20 cellular contexts compared by ENCODE assay signal in the genomic region with DNA sequence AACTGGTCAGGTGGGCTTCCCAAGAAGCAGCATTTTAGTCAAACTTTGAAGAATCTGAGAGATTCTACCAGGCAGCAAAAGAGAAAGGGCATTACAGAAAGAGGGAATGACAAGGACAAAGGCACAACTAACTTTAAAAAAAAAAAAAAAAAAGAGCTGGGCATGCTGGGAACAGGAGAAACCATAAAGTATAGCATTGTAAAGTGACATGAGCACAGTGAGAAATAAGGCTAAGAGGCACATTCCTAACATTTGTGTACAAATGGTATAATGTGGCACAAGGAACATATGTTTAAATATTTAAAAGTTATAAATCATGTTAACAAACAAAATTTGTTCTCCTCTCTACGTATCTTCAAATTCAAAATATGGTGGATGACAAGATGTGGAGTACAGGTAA.
DNase-seq lines count a peak whose midpoint lies in the region; ATAC-seq and TF ChIP-seq lines count a peak whose summit lies in the region.
"Had no signal": no experiment of that assay in that cellular context is flagged by ENCODE, and none has a peak within 500 bp of the region (broad histone marks: within the 10 kb centered on the region; RNA-seq: fewer than 3 reads in every experiment).

No MANE protein-coding gene starts in this region.

- H3K9me3 Mint-ChIP-seq in activated naive CD8-positive, alpha-beta T cell treated with anti-CD3 and anti-CD28 coated beads, Interleukin-2, amount 50 U/mL, for 24 hours: peaks cover 21% of the 10 kb centered on the region
- peaks cover 13% of the 10 kb centered on the region for H3K9me3 Mint-ChIP-seq in activated naive CD8-positive, alpha-beta T cell treated with anti-CD3 and anti-CD28 coated beads for 36 hours

- H3K36me3 ChIP-seq in colonic mucosa: no peaks in the 10 kb centered on the region
- H3K36me3 ChIP-seq in mucosa of rectum (ENCODE audit: control insufficient read depth in 2 of 2, insufficient read depth in 2 of 2, low read length in 2 of 2): no peaks in the 10 kb centered on the region
- H3K36me3 ChIP-seq in ascending aorta: no peaks in the 10 kb centered on the region
- H3K36me3 ChIP-seq: BLaER1, MG63, Peyer's patch had no signal

- peaks cover 6% of the 10 kb centered on the region for H3K36me3 Mint-ChIP-seq in activated naive CD8-positive, alpha-beta T cell treated with anti-CD3 and anti-CD28 coated beads, Interleukin-2, amount 50 U/mL, for 24 hours (ENCODE audit: low read depth)
- H3K36me3 Mint-ChIP-seq in activated naive CD8-positive, alpha-beta T cell treated with anti-CD3 and anti-CD28 coated beads for 36 hours: peaks cover 7% of the 10 kb centered on the region

- peak overlapping the region; percentile 13 for H3K27ac Mint-ChIP-seq in activated naive CD8-positive, alpha-beta T cell treated with anti-CD3 and anti-CD28 coated beads, Interleukin-2, amount 50 U/mL, for 24 hours
- no peak overlapping the region for H3K27ac Mint-ChIP-seq in activated naive CD8-positive, alpha-beta T cell treated with anti-CD3 and anti-CD28 coated beads for 36 hours

- H3K27me3 Mint-ChIP-seq in activated naive CD8-positive, alpha-beta T cell treated with anti-CD3 and anti-CD28 coated beads, Interleukin-2, amount 50 U/mL, for 24 hours: peaks cover 2% of the 10 kb centered on the region
- H3K27me3 Mint-ChIP-seq in activated naive CD8-positive, alpha-beta T cell treated with anti-CD3 and anti-CD28 coated beads for 36 hours: peaks cover 10% of the 10 kb centered on the region

- intact Hi-C loops in colonic mucosa (cut with DNase I): no loop called here
- intact Hi-C loops in ascending aorta (cut with DNase I): no loop called here

- no peak overlapping the region for H3K9ac ChIP-seq in colonic mucosa (ENCODE audit: low read depth in 2 of 2, low read length in 2 of 2)
- peak overlapping the region in 1 of 2 donors; percentile 10 for H3K9ac ChIP-seq in mucosa of rectum (ENCODE audit: low read depth in 1 of 2, low read length in 2 of 2)
- H3K9ac ChIP-seq: BLaER1, KMS-11 had no signal

- no peak overlapping the region for H3K4me3 ChIP-seq in colonic mucosa
- H3K4me3 ChIP-seq in mucosa of rectum (ENCODE audit: low read length in 2 of 2): no peak overlapping the region
- H3K4me3 ChIP-seq in ascending aorta: no peak overlapping the region
- H3K4me3 ChIP-seq: BLaER1, MG63, Peyer's patch had no signal

- peaks cover 11% of the 10 kb centered on the region for H3K4me1 Mint-ChIP-seq in activated naive CD8-positive, alpha-beta T cell treated with anti-CD3 and anti-CD28 coated beads, Interleukin-2, amount 50 U/mL, for 24 hours
- peaks cover 5% of the 10 kb centered on the region for H3K4me1 Mint-ChIP-seq in activated naive CD8-positive, alpha-beta T cell treated with anti-CD3 and anti-CD28 coated beads for 36 hours

- in situ Hi-C loops in GM13977 (cut with MboI; ENCODE audit: low pct_unique_long_range_greater_than_20kb, low sequenced_read_pairs, unreplicated experiment): no loop called here

- no peaks in the 10 kb centered on the region for H3K9me3 ChIP-seq in colonic mucosa
- H3K9me3 ChIP-seq in mucosa of rectum (ENCODE audit: control insufficient read depth in 2 of 2, low read length in 2 of 2): peaks cover 0 to 3% of the 10 kb centered on the region in 2 donors
- peaks cover 0 to 9% of the 10 kb centered on the region in 2 donors for H3K9me3 ChIP-seq in ascending aorta
- H3K9me3 ChIP-seq: MG63 had no signal

- no peak for ATAC-seq in activated naive CD8-positive, alpha-beta T cell treated with anti-CD3 and anti-CD28 coated beads, Interleukin-2, amount 50 U/mL, for 24 hours
- ATAC-seq in GM19324 (IDR thresholded peaks at IDR 0.05; ENCODE audit: low FRiP score, unreplicated experiment): no peak

- DNase-seq in activated naive CD8-positive, alpha-beta T cell treated with anti-CD3 and anti-CD28 coated beads, Interleukin-2, amount 50 U/mL, for 24 hours: no peak
- no peak for DNase-seq in activated naive CD8-positive, alpha-beta T cell treated with anti-CD3 and anti-CD28 coated beads for 36 hours
- no peak for DNase-seq in colonic mucosa
- no peak for DNase-seq in GM13977 (ENCODE audit: low spot score)
- no peak for DNase-seq in ascending aorta (ENCODE audit: low spot score in 2 of 2)
- DNase-seq in DMS53 treated with DMSO at 0.1 percent for 48 hours (lab: John Stamatoyannopoulos, UW; ENCODE audit: unreplicated experiment): no peak
- DNase-seq: COR-L47, DMS53, MG63, NCI-H1105, NCI-H1694 treated with DMSO at 0.1 percent for 48 hours, NCI-H446, NCI-H748 treated with DMSO at 0.1 percent for 48 hours, SHP77 treated with DMSO at 0.1 percent for 48 hours had no signal

- peak overlapping the region; percentile 46 for H3K27ac ChIP-seq in colonic mucosa
- peak overlapping the region; percentile 70 to 75 for H3K27ac ChIP-seq in mucosa of rectum (ENCODE audit: low read depth in 2 of 2, low read length in 2 of 2)
- H3K27ac ChIP-seq in ascending aorta: no peak overlapping the region
- H3K27ac ChIP-seq: 22Rv1, BLaER1, KMS-11 had no signal

- H3K27me3 ChIP-seq in colonic mucosa: no peaks in the 10 kb centered on the region
- no peaks in the 10 kb centered on the region for H3K27me3 ChIP-seq in mucosa of rectum (ENCODE audit: control insufficient read depth in 2 of 2, insufficient read depth in 2 of 2, low read length in 2 of 2)
- no peaks in the 10 kb centered on the region for H3K27me3 ChIP-seq in ascending aorta
- H3K27me3 ChIP-seq: BLaER1, MG63, Peyer's patch had no signal

- no peak overlapping the region for H3K4me3 Mint-ChIP-seq in activated naive CD8-positive, alpha-beta T cell treated with anti-CD3 and anti-CD28 coated beads, Interleukin-2, amount 50 U/mL, for 24 hours
- no peak overlapping the region for H3K4me3 Mint-ChIP-seq in activated naive CD8-positive, alpha-beta T cell treated with anti-CD3 and anti-CD28 coated beads for 36 hours

- H3K4me1 ChIP-seq in colonic mucosa (no peaks in the 10 kb centered on the region), mucosa of rectum (ENCODE audit: control insufficient read depth in 2 of 2, insufficient read depth in 2 of 2, low read length in 2 of 2) (peaks cover 2 to 16% of the 10 kb centered on the region in 2 donors), ascending aorta (no peaks in the 10 kb centered on the region)

- TF ChIP-seq CTCF in colonic mucosa (IDR thresholded peaks at IDR 0.05) (no peak), GM13977 (IDR thresholded peaks at IDR 0.05; ENCODE audit: extremely low read depth, insufficient read depth, missing control alignments) (no peak), ascending aorta (IDR thresholded peaks at IDR 0.05) (no peak)

Comparison
In these comparisons a context has a peak if more than half of its experiments do, and no peak if none do; other contexts are left out.
1. H3K27ac ChIP-seq: peak in colonic mucosa (single experiment) and mucosa of rectum (2 of 2); none in ascending aorta (0 of 2).